Comparison of ENCODE assay signal across 8 cellular contexts in the genomic region with DNA sequence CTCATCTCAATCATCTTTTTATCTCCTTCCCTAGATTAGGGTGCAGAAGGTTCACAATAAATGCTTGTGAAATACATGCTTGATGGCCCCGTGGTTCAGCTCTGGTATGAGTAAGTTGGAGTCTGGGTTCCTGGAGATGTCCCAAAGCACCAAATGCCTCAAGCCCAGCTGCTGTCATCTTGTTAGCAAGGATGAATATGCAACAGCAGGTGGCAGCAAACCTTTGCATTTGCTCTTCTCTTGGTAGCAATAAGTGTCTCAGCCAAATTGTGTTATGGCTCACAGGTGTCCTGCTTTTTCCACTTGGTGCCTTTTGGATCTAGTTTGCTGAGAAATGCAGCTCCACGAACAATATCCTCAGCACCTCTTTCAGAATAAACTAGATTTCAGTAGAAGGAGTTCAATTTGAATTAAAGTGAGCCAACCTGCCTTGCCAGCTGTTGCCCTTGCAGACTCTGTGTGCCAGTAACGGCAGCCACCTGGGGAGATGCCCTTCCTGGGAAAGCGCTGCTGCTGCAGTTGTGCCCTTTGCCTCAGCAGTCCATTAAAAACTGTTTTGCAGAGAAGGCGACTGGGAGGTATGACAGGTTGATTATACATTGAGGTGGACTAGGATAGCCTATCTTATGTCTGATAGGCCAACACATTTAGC.
DNase-seq lines count a peak whose midpoint lies in the region; ATAC-seq lines count a peak whose summit lies in the region.

No MANE protein-coding gene starts in this region.

- no peaks in the 10 kb centered on the region for H3K9me3 Mint-ChIP-seq in activated naive CD4-positive, alpha-beta T cell treated with anti-CD3 and anti-CD28 coated beads for 36 hours

- no peaks in the 10 kb centered on the region for H3K4me1 Mint-ChIP-seq in activated naive CD4-positive, alpha-beta T cell treated with anti-CD3 and anti-CD28 coated beads for 36 hours (ENCODE audit: low read depth)

- no peaks in the 10 kb centered on the region for H3K36me3 Mint-ChIP-seq in activated naive CD4-positive, alpha-beta T cell treated with anti-CD3 and anti-CD28 coated beads for 36 hours (ENCODE audit: low read depth)

- CTCF ChIA-PET in activated naive CD4-positive, alpha-beta T cell treated with anti-CD3 and anti-CD28 coated beads for 36 hours (lab: Charles Lee) = interaction anchor here (1.1 to 1.5 kb wide), 3 partner anchors 11 to 1104 kb away, joined by 3 to 4 read pairs (median 4); no protein-coding TSS in a partner anchor

- ATAC-seq in HG02981 (IDR thresholded peaks at IDR 0.05; ENCODE audit: unreplicated experiment) = peak; percentile 68

- H3K27me3 Mint-ChIP-seq in activated naive CD4-positive, alpha-beta T cell treated with anti-CD3 and anti-CD28 coated beads for 36 hours (ENCODE audit: low read depth) = peaks cover 17% of the 10 kb centered on the region

- DNase-seq in activated naive CD4-positive, alpha-beta T cell treated with anti-CD3 and anti-CD28 coated beads for 36 hours = peak; percentile 65
- DNase-seq in activated naive CD4-positive, alpha-beta T cell treated with anti-CD3 and anti-CD28 coated beads, Interleukin-2, amount 50 U/mL, for 16 hours = no peak
- DNase-seq in NCI-H2227 (lab: John Stamatoyannopoulos, UW; ENCODE audit: unreplicated experiment) (peak; percentile 37), amniotic epithelial cell (ENCODE audit: low read depth) (peak; percentile 90), hypothalamus (lab: John Stamatoyannopoulos, UW) (peak in 32 of 51 donors; percentile 1 to 53 (median 14)), posterior vena cava (ENCODE audit: low spot score) (no peak)
- peak; percentile 11 to 16 for DNase-seq in stimulated activated CD4-positive, alpha-beta T cell treated with anti-CD3 and anti-CD28 coated beads, Interleukin-2, amount 100 ng/mL, for 48 hours

- intact Hi-C loops in activated naive CD4-positive, alpha-beta T cell treated with anti-CD3 and anti-CD28 coated beads for 36 hours (cut with micrococcal nuclease) = loop anchor here (1.0 to 10.0 kb wide), 2 partner anchors 865 to 1097 kb away; partner anchors contain the start of gene KCNH5
- intact Hi-C loops in posterior vena cava (cut with DNase I) = no loop called here

- H3K4me3 Mint-ChIP-seq in activated naive CD4-positive, alpha-beta T cell treated with anti-CD3 and anti-CD28 coated beads for 36 hours = no peak overlapping the region

- H3K27ac Mint-ChIP-seq in activated naive CD4-positive, alpha-beta T cell treated with anti-CD3 and anti-CD28 coated beads for 36 hours = no peak overlapping the region

Comparison
In these comparisons a context has a peak if more than half of its experiments do, and no peak if none do; other contexts are left out.
1. DNase-seq: peak in activated naive CD4-positive, alpha-beta T cell treated with anti-CD3 and anti-CD28 coated beads for 36 hours (single experiment), NCI-H2227 (single experiment), amniotic epithelial cell (single experiment), hypothalamus (32 of 51) and stimulated activated CD4-positive, alpha-beta T cell treated with anti-CD3 and anti-CD28 coated beads, Interleukin-2, amount 100 ng/mL, for 48 hours (2 of 2); none in activated naive CD4-positive, alpha-beta T cell treated with anti-CD3 and anti-CD28 coated beads, Interleukin-2, amount 50 U/mL, for 16 hours (single experiment) and posterior vena cava (single experiment).